20 cellular contexts compared by ENCODE assay signal in genomic region chr3:40103829-40104228, GRCh38.
DNase-seq lines count a peak whose midpoint lies in the region; ATAC-seq, FAIRE-seq and TF ChIP-seq lines count a peak whose summit lies in the region.
"Had no signal": no experiment of that assay in that cellular context is flagged by ENCODE, and none has a peak within 500 bp of the region (broad histone marks: within the 10 kb centered on the region; RNA-seq: fewer than 3 reads in every experiment).

No MANE protein-coding gene starts in this region.

- H3K36me3 ChIP-seq in RWPE2 (ENCODE audit: low read depth) (no peaks in the 10 kb centered on the region), kidney (ENCODE audit: control insufficient read depth in 1 of 2, insufficient read depth in 2 of 2, low read length in 2 of 2) (no peaks in the 10 kb centered on the region)
- H3K36me3 ChIP-seq: HAP-1 had no signal

- ATAC-seq in RWPE2 (ENCODE audit: low read depth) (peak; percentile 61), esophagus mucosa (peak; percentile 28)
- ATAC-seq: A549 had no signal

- intact Hi-C loops in kidney (cut with DNase I) = no loop called here

- peaks cover 2% of the 10 kb centered on the region for H3K9me3 ChIP-seq in RWPE2 (ENCODE audit: severe bottlenecking)
- peaks cover 0 to 6% of the 10 kb centered on the region in 2 donors for H3K9me3 ChIP-seq in kidney (ENCODE audit: control insufficient read depth in 1 of 2, low read length in 2 of 2)
- H3K9me3 ChIP-seq: A549, HAP-1 had no signal

- DNase-seq in AML-193 (lab: John Stamatoyannopoulos, UW) (peak; percentile 31 to 57), RWPE2 (ENCODE audit: low spot score) (no peak), dermis blood vessel endothelial cell (no peak), NCI-H82 treated with DMSO at 0.1 percent for 48 hours (lab: John Stamatoyannopoulos, UW; ENCODE audit: unreplicated experiment) (no peak), kidney (no peak)
- DNase-seq: 8988T; ACHN; C1 segment of cervical spinal cord; Calu3; CD4-positive, alpha-beta memory T cell; COR-L47; DMS79 treated with DMSO at 0.1 percent for 48 hours; GF-D8; GOT3; HFFc6 had no signal

- H3K4me3 ChIP-seq in RWPE2 (ENCODE audit: severe bottlenecking) (no peak overlapping the region), kidney (ENCODE audit: low read length in 2 of 2) (no peak overlapping the region)
- H3K4me3 ChIP-seq: A549, HAP-1 had no signal

- H3K27me3 ChIP-seq in RWPE2 (ENCODE audit: insufficient read depth, poor library complexity, severe bottlenecking) = no peaks in the 10 kb centered on the region

- TF ChIP-seq CTCF in RWPE2 (IDR thresholded peaks at IDR 0.05; ENCODE audit: poor library complexity, severe bottlenecking) (no peak), kidney (IDR thresholded peaks at IDR 0.05; ENCODE audit: borderline replicate concordance, extremely low read depth, insufficient read depth) (no peak)

- FAIRE-seq in kidney (lab: Jason Lieb, UNC) = no peak
- FAIRE-seq: A549, GM12891, GM18507 had no signal

- H3K4me1 ChIP-seq in RWPE2 (ENCODE audit: insufficient read depth, poor library complexity, severe bottlenecking) (peaks cover 2% of the 10 kb centered on the region), kidney (ENCODE audit: control insufficient read depth in 1 of 2, insufficient read depth in 1 of 2, low read depth in 1 of 2, low read length in 2 of 2) (no peaks in the 10 kb centered on the region)
- H3K4me1 ChIP-seq: A549 had no signal

- no peak overlapping the region for H3K27ac ChIP-seq in RWPE2 (ENCODE audit: poor library complexity, severe bottlenecking)
- no peak overlapping the region for H3K27ac ChIP-seq in kidney (ENCODE audit: low read depth in 2 of 2, low read length in 2 of 2)
- H3K27ac ChIP-seq: A549 had no signal

- H3K9ac ChIP-seq in kidney (ENCODE audit: low read length in 2 of 2) = no peak overlapping the region

Comparison
In these comparisons a context has a peak if more than half of its experiments do, and no peak if none do; other contexts are left out.
1. DNase-seq: peak in AML-193 (2 of 2); none in RWPE2 (single experiment), dermis blood vessel endothelial cell (single experiment), NCI-H82 treated with DMSO at 0.1 percent for 48 hours (single experiment) and kidney (single experiment).